In genomic region chr6:27213091-27213517, GRCh38 we compare ENCODE assay signal across 8 cellular contexts. TPM values are rescaled to one million over a fixed set of nuclear protein-coding genes. Genes with fewer than 3 reads are reported as not detected.
DNase-seq lines count a peak whose midpoint lies in the region; ATAC-seq, FAIRE-seq and TF ChIP-seq lines count a peak whose summit lies in the region.
"Not testable (repeated sequence)": the region's sequence is repeated elsewhere in the genome, so short reads cannot be mapped to it uniquely, and the experiment has no call there.

No MANE protein-coding gene starts in this region.

- not testable (repeated sequence) for H3K36me3 Mint-ChIP-seq in HFFc6 (ENCODE audit: low read depth); activated CD4-positive, alpha-beta T cell treated with anti-CD3 and anti-CD28 coated beads for 36 hours (ENCODE audit: low read depth); chondrocyte (ENCODE audit: low read depth); mesothelial cell of epicardium; type B pancreatic cell

- not testable (repeated sequence) for H3K27me3 ChIP-seq in PC-9 (ENCODE audit: insufficient read depth, low read depth)

- ATAC-seq in activated CD4-positive, alpha-beta T cell treated with anti-CD3 and anti-CD28 coated beads for 36 hours, result not testable (repeated sequence)

- H3K4me3 Mint-ChIP-seq in HFFc6; activated CD4-positive, alpha-beta T cell treated with anti-CD3 and anti-CD28 coated beads for 36 hours; chondrocyte (ENCODE audit: unreplicated experiment): not testable (repeated sequence)
- peak overlapping the region; percentile 87 for H3K4me3 Mint-ChIP-seq in mesothelial cell of epicardium
- H3K4me3 Mint-ChIP-seq in type B pancreatic cell, result peak overlapping the region; percentile 59

- not testable (repeated sequence) for H4K20me1 ChIP-seq in PC-9 (ENCODE audit: insufficient read depth)

- peak overlapping the region; percentile 90; the same call in 1 of the 2 replicates for H2AFZ ChIP-seq in PC-9

- H3K9me2 ChIP-seq in PC-9 (ENCODE audit: insufficient read depth), result not testable (repeated sequence)

- DNase-seq in HFFc6; chondrocyte (ENCODE audit: low spot score); mesothelial cell of epicardium (ENCODE audit: low spot score in 2 of 2, unreplicated experiment in 2 of 2); type B pancreatic cell (ENCODE audit: extremely low spot score, unreplicated experiment): not testable (repeated sequence)
- peak; percentile 50 to 71 for DNase-seq in PC-9
- DNase-seq in activated CD4-positive, alpha-beta T cell treated with anti-CD3 and anti-CD28 coated beads for 36 hours, result peak; percentile 12

- CTCF ChIA-PET in PC-9 (lab: Charles Lee), result interaction anchor here (0.6 to 0.7 kb wide), 2 partner anchors 38 to 135 kb away, joined by 3 to 10 read pairs; no protein-coding TSS in a partner anchor
- CTCF ChIA-PET in activated CD4-positive, alpha-beta T cell treated with anti-CD3 and anti-CD28 coated beads for 36 hours (lab: Charles Lee), result not testable (repeated sequence)

- TF ChIP-seq CTCF in HFFc6 (IDR thresholded peaks at IDR 0.05) (peak; percentile 20; the same call in 1 of the 2 replicates), PC-9 (conservative IDR thresholded peaks at IDR 0.05) (peak; percentile 67), chondrocyte (IDR thresholded peaks at IDR 0.05) (peak; percentile 29), type B pancreatic cell (conservative IDR thresholded peaks at IDR 0.05) (peak; percentile 13)
- TF ChIP-seq CTCF in mesothelial cell of epicardium (IDR thresholded peaks at IDR 0.05; ENCODE audit: unreplicated experiment), result not testable (repeated sequence)

- FAIRE-seq in A204.1 (lab: Jason Lieb, UNC) (peak; percentile 79), G401.6 (lab: Jason Lieb, UNC) (peak; percentile 86)

- H3F3A ChIP-seq in PC-9 (ENCODE audit: insufficient read depth, low read depth), result peaks cover 29% of the 10 kb centered on the region

- POLR2A ChIA-PET in PC-9 (lab: Charles Lee; ENCODE audit: unreplicated experiment), result not testable (repeated sequence)
- POLR2A ChIA-PET in activated CD4-positive, alpha-beta T cell treated with anti-CD3 and anti-CD28 coated beads for 36 hours (lab: Charles Lee), result interaction anchor here (0.7 kb wide), 1 partner anchor 464 kb away, joined by 3 read pairs; no protein-coding TSS in a partner anchor

- H3K4me1 ChIP-seq in PC-9 (replicated peaks; ENCODE audit: insufficient read depth), result not testable (repeated sequence)

- peak overlapping the region; percentile 73; the same call in 1 of the 2 replicates for H3K4me3 ChIP-seq in PC-9

- H3K27ac ChIP-seq in PC-9, result not testable (repeated sequence)

- intact Hi-C loops in PC-9 (cut with micrococcal nuclease; ENCODE audit: unreplicated experiment), result loop anchor here (1.0 to 10.0 kb wide), 5 partner anchors 25 to 541 kb away; no protein-coding TSS in a partner anchor
- intact Hi-C loops in activated CD4-positive, alpha-beta T cell treated with anti-CD3 and anti-CD28 coated beads for 36 hours (cut with DNase I, micrococcal nuclease), result not testable (repeated sequence)

- H3K9me3 Mint-ChIP-seq in HFFc6; activated CD4-positive, alpha-beta T cell treated with anti-CD3 and anti-CD28 coated beads for 36 hours (ENCODE audit: low read depth); chondrocyte (ENCODE audit: low read depth); mesothelial cell of epicardium; type B pancreatic cell: not testable (repeated sequence)

- not testable (repeated sequence) for H3K36me3 ChIP-seq in PC-9 (ENCODE audit: low read depth)

- H3K79me2 ChIP-seq in PC-9 (ENCODE audit: low read depth), result not testable (repeated sequence)

- H3K4me2 ChIP-seq in PC-9, result peak overlapping the region; percentile 73

- not testable (repeated sequence) for H3K27ac Mint-ChIP-seq in HFFc6; activated CD4-positive, alpha-beta T cell treated with anti-CD3 and anti-CD28 coated beads for 36 hours; chondrocyte (ENCODE audit: unreplicated experiment); mesothelial cell of epicardium; type B pancreatic cell

- BruUV-seq in PC-9 (replicated peaks; lab: Mats Ljungman, UMichigan), result not testable (repeated sequence)

- H3K9me3 ChIP-seq in PC-9 (ENCODE audit: insufficient read depth, low read depth), result not testable (repeated sequence)

- not testable (repeated sequence) for H3K27me3 Mint-ChIP-seq in HFFc6 (ENCODE audit: insufficient read depth); chondrocyte (ENCODE audit: low read depth); mesothelial cell of epicardium (ENCODE audit: low read depth)
- H3K27me3 Mint-ChIP-seq in activated CD4-positive, alpha-beta T cell treated with anti-CD3 and anti-CD28 coated beads for 36 hours, result peaks cover 31% of the 10 kb centered on the region
- peaks cover 18% of the 10 kb centered on the region for H3K27me3 Mint-ChIP-seq in type B pancreatic cell

- H3K4me1 Mint-ChIP-seq in HFFc6 (ENCODE audit: low read depth); activated CD4-positive, alpha-beta T cell treated with anti-CD3 and anti-CD28 coated beads for 36 hours; mesothelial cell of epicardium; type B pancreatic cell (ENCODE audit: unreplicated experiment): not testable (repeated sequence)
- H3K4me1 Mint-ChIP-seq in chondrocyte (ENCODE audit: low read depth), result peaks cover 14% of the 10 kb centered on the region

RNA-seq across cellular contexts. Expression of gene PRSS16, which starts 34.4 kb away (rescaled TPM):
- not detected for total RNA-seq in HFFc6 (2021; fragmentation: NEBNext Ultra II Directional; extraction: Animal tissue kit (Norgen Biotek cat#: 25700))
- total RNA-seq in PC-9 (2021) (32.3 and 32.5 TPM in 2 replicates), chondrocyte (1.1 to 1.8 TPM (median 1.7 TPM) in 3 replicates), mesothelial cell of epicardium (16.2 to 20.6 TPM (median 19.1 TPM) in 3 replicates), type B pancreatic cell (ENCODE audit: low replicate concordance) (10.5 and 28.9 TPM in 2 replicates)
- 1 to 10 TPM; 1.5 to 2.0 TPM for total RNA-seq in activated CD4-positive, alpha-beta T cell treated with anti-CD3 and anti-CD28 coated beads for 36 hours
